20 cellular contexts compared by ENCODE assay signal in genomic region chr10:85421421-85421820, GRCh38.
DNase-seq lines count a peak whose midpoint lies in the region; ATAC-seq and TF ChIP-seq lines count a peak whose summit lies in the region.
"Had no signal": no experiment of that assay in that cellular context is flagged by ENCODE, and none has a peak within 500 bp of the region (broad histone marks: within the 10 kb centered on the region; RNA-seq: fewer than 3 reads in every experiment).

No MANE protein-coding gene starts in this region.

- peaks cover 11% of the 10 kb centered on the region for H3K9me3 Mint-ChIP-seq in neural progenitor cell
- H3K9me3 Mint-ChIP-seq in activated T-helper 2 cell treated with anti-CD3 and anti-CD28 coated beads, Interferon-gamma antibody, Interleukin-2, Interleukin-4, amounts not matched to agents 10 μg/mL and 5 μg/mL and 100 μg/mL, durations not matched to agents 14 hours and 24 hours and 36 hours, result no peaks in the 10 kb centered on the region
- H3K9me3 Mint-ChIP-seq: CD4-positive, alpha-beta T cell; CD8-positive, alpha-beta T cell had no signal

- peak; percentile 90 for DNase-seq in esophagus muscularis mucosa (ENCODE audit: extremely low spot score)
- DNase-seq in neural progenitor cell (ENCODE audit: low spot score), result no peak
- DNase-seq in activated T-helper 2 cell treated with anti-CD3 and anti-CD28 coated beads, Interferon-gamma antibody, Interleukin-2, Interleukin-4, amounts not matched to agents 10 μg/mL and 5 μg/mL and 100 μg/mL, durations not matched to agents 14 hours and 24 hours and 36 hours (ENCODE audit: low spot score), result no peak
- DNase-seq in adrenal gland, result no peak
- DNase-seq: 8988T; ACHN; BE2C; Caco-2; Calu3; CD4-positive, alpha-beta T cell; CD8-positive, alpha-beta T cell; DND-41; EL; GDM1 had no signal

- intact Hi-C loops in esophagus muscularis mucosa (cut with DNase I) (no loop called here), adrenal gland (cut with DNase I) (no loop called here)
- intact Hi-C loops in activated T-helper 2 cell treated with anti-CD3 and anti-CD28 coated beads, Interferon-gamma antibody, Interleukin-2, Interleukin-4, amounts not matched to agents 10 μg/mL and 5 μg/mL and 100 μg/mL, durations not matched to agents 14 hours and 24 hours and 36 hours (cut with micrococcal nuclease), result no loop called here

- peaks cover 32% of the 10 kb centered on the region for H3K4me1 Mint-ChIP-seq in neural progenitor cell
- no peaks in the 10 kb centered on the region for H3K4me1 Mint-ChIP-seq in activated T-helper 2 cell treated with anti-CD3 and anti-CD28 coated beads, Interferon-gamma antibody, Interleukin-2, Interleukin-4, amounts not matched to agents 10 μg/mL and 5 μg/mL and 100 μg/mL, durations not matched to agents 14 hours and 24 hours and 36 hours (ENCODE audit: low read depth)

- no peaks in the 10 kb centered on the region for H3K36me3 ChIP-seq in Loucy (ENCODE audit: insufficient read depth, low read length)
- no peaks in the 10 kb centered on the region for H3K36me3 ChIP-seq in esophagus muscularis mucosa
- H3K36me3 ChIP-seq in neural progenitor cell, result no peaks in the 10 kb centered on the region
- H3K36me3 ChIP-seq in adrenal gland (replicated peaks in 1 of 2), result no peaks in the 10 kb centered on the region
- H3K36me3 ChIP-seq: BE2C; BLaER1 treated with 17β-estradiol and CSF1 and Interleukin-3, amounts not matched to agents 10 nM and 100 nM had no signal

- no peak for TF ChIP-seq EP300 in esophagus muscularis mucosa (IDR thresholded peaks at IDR 0.05)

- no peak overlapping the region for H3K27ac ChIP-seq in esophagus muscularis mucosa (replicated peaks in 1 of 4)
- no peak overlapping the region for H3K27ac ChIP-seq in neural progenitor cell
- no peak overlapping the region for H3K27ac ChIP-seq in adrenal gland
- H3K27ac ChIP-seq: BLaER1 treated with 17β-estradiol and CSF1 and Interleukin-3, amounts not matched to agents 10 nM and 100 nM; C4-2B had no signal

- H3K4me3 ChIP-seq in Loucy (ENCODE audit: low read length, poor library complexity, severe bottlenecking) (peak overlapping the region; percentile 15), esophagus muscularis mucosa (no peak overlapping the region), neural progenitor cell (no peak overlapping the region), adrenal gland (no peak overlapping the region)
- H3K4me3 ChIP-seq: BLaER1 treated with 17β-estradiol and CSF1 and Interleukin-3, amounts not matched to agents 10 nM and 100 nM; GM12878 had no signal

- no peak overlapping the region for H3K4me3 Mint-ChIP-seq in neural progenitor cell
- no peak overlapping the region for H3K4me3 Mint-ChIP-seq in activated T-helper 2 cell treated with anti-CD3 and anti-CD28 coated beads, Interferon-gamma antibody, Interleukin-2, Interleukin-4, amounts not matched to agents 10 μg/mL and 5 μg/mL and 100 μg/mL, durations not matched to agents 14 hours and 24 hours and 36 hours (ENCODE audit: low read depth)
- H3K4me3 Mint-ChIP-seq: CD4-positive, alpha-beta T cell; CD8-positive, alpha-beta T cell had no signal

- ATAC-seq in GM21786 (IDR thresholded peaks at IDR 0.05; ENCODE audit: unreplicated experiment) (no peak), GM18868 (IDR thresholded peaks at IDR 0.05; ENCODE audit: unreplicated experiment) (no peak)
- ATAC-seq: CD8-positive, alpha-beta T cell; GM12878 had no signal

- TF ChIP-seq CTCF in Loucy (conservative IDR thresholded peaks at IDR 0.05; ENCODE audit: low read length), result no peak
- no peak for TF ChIP-seq CTCF in esophagus muscularis mucosa (IDR thresholded peaks at IDR 0.05)
- TF ChIP-seq CTCF in neural progenitor cell (IDR thresholded peaks at IDR 0.05), result no peak
- TF ChIP-seq CTCF in adrenal gland (IDR thresholded peaks at IDR 0.05), result no peak

- no peaks in the 10 kb centered on the region for H3K9me3 ChIP-seq in Loucy (ENCODE audit: insufficient read depth, low read depth, low read length)
- H3K9me3 ChIP-seq in esophagus muscularis mucosa, result no peaks in the 10 kb centered on the region
- no peaks in the 10 kb centered on the region for H3K9me3 ChIP-seq in neural progenitor cell (ENCODE audit: low read depth)
- H3K9me3 ChIP-seq in adrenal gland (replicated peaks in 1 of 3), result no peaks in the 10 kb centered on the region
- H3K9me3 ChIP-seq: BE2C; BLaER1 treated with 17β-estradiol and CSF1 and Interleukin-3, amounts not matched to agents 10 nM and 100 nM; Caco-2 had no signal

- H3F3A ChIP-seq in Loucy (ENCODE audit: low read depth) (no peaks in the 10 kb centered on the region), neural progenitor cell (ENCODE audit: low read depth) (peaks cover 3% of the 10 kb centered on the region)

- no peaks in the 10 kb centered on the region for H3K9me2 ChIP-seq in Loucy (replicated peaks; ENCODE audit: low read depth, low read length)

- H2AFZ ChIP-seq in Loucy (ENCODE audit: low read length) (no peak overlapping the region), neural progenitor cell (replicated peaks) (no peak overlapping the region)

- H3K27me3 ChIP-seq in Loucy (ENCODE audit: insufficient read depth, low read length, poor library complexity, severe bottlenecking) (no peaks in the 10 kb centered on the region), esophagus muscularis mucosa (no peaks in the 10 kb centered on the region), neural progenitor cell (no peaks in the 10 kb centered on the region), adrenal gland (no peaks in the 10 kb centered on the region)
- H3K27me3 ChIP-seq: BE2C; BLaER1 treated with 17β-estradiol and CSF1 and Interleukin-3, amounts not matched to agents 10 nM and 100 nM had no signal

- H3K36me3 Mint-ChIP-seq in neural progenitor cell, result peaks cover 2% of the 10 kb centered on the region
- H3K36me3 Mint-ChIP-seq in activated T-helper 2 cell treated with anti-CD3 and anti-CD28 coated beads, Interferon-gamma antibody, Interleukin-2, Interleukin-4, amounts not matched to agents 10 μg/mL and 5 μg/mL and 100 μg/mL, durations not matched to agents 14 hours and 24 hours and 36 hours (ENCODE audit: low read depth), result no peaks in the 10 kb centered on the region
- H3K36me3 Mint-ChIP-seq: CD8-positive, alpha-beta T cell had no signal

- H3K27me3 Mint-ChIP-seq in neural progenitor cell (ENCODE audit: insufficient read depth, low read depth), result peaks cover 9% of the 10 kb centered on the region
- no peaks in the 10 kb centered on the region for H3K27me3 Mint-ChIP-seq in activated T-helper 2 cell treated with anti-CD3 and anti-CD28 coated beads, Interferon-gamma antibody, Interleukin-2, Interleukin-4, amounts not matched to agents 10 μg/mL and 5 μg/mL and 100 μg/mL, durations not matched to agents 14 hours and 24 hours and 36 hours (ENCODE audit: low read depth)

- H3K9ac ChIP-seq in Loucy (ENCODE audit: low read depth, low read length, poor library complexity, severe bottlenecking) (peak overlapping the region; percentile 27), neural progenitor cell (no peak overlapping the region)
- H3K9ac ChIP-seq: BLaER1 treated with 17β-estradiol and CSF1 and Interleukin-3, amounts not matched to agents 10 nM and 100 nM had no signal

- H3K4me1 ChIP-seq in Loucy (ENCODE audit: insufficient read depth, low read length, poor library complexity, severe bottlenecking), result peaks cover 30% of the 10 kb centered on the region
- H3K4me1 ChIP-seq in esophagus muscularis mucosa, result no peaks in the 10 kb centered on the region
- H3K4me1 ChIP-seq in neural progenitor cell, result peaks cover 21% of the 10 kb centered on the region
- no peaks in the 10 kb centered on the region for H3K4me1 ChIP-seq in adrenal gland (replicated peaks in 1 of 2)
- H3K4me1 ChIP-seq: BE2C, Caco-2 had no signal

- peak overlapping the region; percentile 12 for H3K27ac Mint-ChIP-seq in neural progenitor cell
- H3K27ac Mint-ChIP-seq in activated T-helper 2 cell treated with anti-CD3 and anti-CD28 coated beads, Interferon-gamma antibody, Interleukin-2, Interleukin-4, amounts not matched to agents 10 μg/mL and 5 μg/mL and 100 μg/mL, durations not matched to agents 14 hours and 24 hours and 36 hours, result no peak overlapping the region
- H3K27ac Mint-ChIP-seq: CD4-positive, alpha-beta T cell; CD8-positive, alpha-beta T cell had no signal

- WGBS in esophagus muscularis mucosa, result 83% methylated on average over 9 of the region's 9 CpGs
- WGBS in adrenal gland, 4 donors, result 91 to 96% (median 92%) methylated on average over 9 of the region's 9 CpGs

- no peak for TF ChIP-seq POLR2A in esophagus muscularis mucosa (IDR thresholded peaks at IDR 0.05; ENCODE audit: low read depth)
- no peak for TF ChIP-seq POLR2A in adrenal gland (IDR thresholded peaks at IDR 0.05)

- H4K20me1 ChIP-seq in Loucy (ENCODE audit: insufficient read depth, low read length, poor library complexity, severe bottlenecking) (no peaks in the 10 kb centered on the region), neural progenitor cell (ENCODE audit: low read depth) (no peaks in the 10 kb centered on the region)
- H4K20me1 ChIP-seq: BLaER1 treated with 17β-estradiol and CSF1 and Interleukin-3, amounts not matched to agents 10 nM and 100 nM had no signal

- H3K79me2 ChIP-seq in Loucy (ENCODE audit: insufficient read depth, low read length), result no peaks in the 10 kb centered on the region
- no peaks in the 10 kb centered on the region for H3K79me2 ChIP-seq in neural progenitor cell (ENCODE audit: low read depth)

- H3K4me2 ChIP-seq in Loucy (ENCODE audit: low read depth, low read length, poor library complexity, severe bottlenecking) (peak overlapping the region; percentile 51), neural progenitor cell (no peak overlapping the region)
